29 cellular contexts compared by ENCODE assay signal in genomic region chr6:4322134-4322845, GRCh38.
DNase-seq lines count a peak whose midpoint lies in the region; ATAC-seq, FAIRE-seq and TF ChIP-seq lines count a peak whose summit lies in the region.
"Had no signal": no experiment of that assay in that cellular context is flagged by ENCODE, and none has a peak within 500 bp of the region (broad histone marks: within the 10 kb centered on the region; RNA-seq: fewer than 3 reads in every experiment).

No MANE protein-coding gene starts in this region.

- H2BK120ac ChIP-seq in H1 (replicated peaks; ENCODE audit: low read depth, low read length) (no peak overlapping the region), trophoblast cell (ENCODE audit: insufficient read depth, low read length, poor library complexity) (peak overlapping the region; percentile 90)

- H2AK5ac ChIP-seq in H1 (ENCODE audit: low read depth, low read length) (no peak overlapping the region), trophoblast cell (ENCODE audit: low read length) (peak overlapping the region; percentile 57)

- no peak for TF ChIP-seq EP300 in H1 (IDR thresholded peaks at IDR 0.05; ENCODE audit: borderline replicate concordance in 1 of 2, low read depth in 2 of 2, low read length in 2 of 2)

- 0 out of 2 replicates have a peak overlapping the region, but pooled peaks have one; percentile 40 for H2BK12ac ChIP-seq in H1 (ENCODE audit: low read depth, low read length)
- H2BK12ac ChIP-seq in trophoblast cell (ENCODE audit: low read length): peak overlapping the region; percentile 97

- no TSS peak for BruUV-seq in Calu3 (replicated peaks; lab: Mats Ljungman, UMichigan)

- no peak for TF ChIP-seq POLR2A in H1 (IDR thresholded peaks at IDR 0.05; ENCODE audit: control extremely low read depth in 1 of 2, low read depth in 2 of 2, low read length in 2 of 2)
- no peak for TF ChIP-seq POLR2A in body of pancreas (IDR thresholded peaks at IDR 0.05)
- TF ChIP-seq POLR2A in prostate gland (IDR thresholded peaks at IDR 0.05): no peak

- no peak overlapping the region for H3K14ac ChIP-seq in H1 (ENCODE audit: insufficient read length)
- peak overlapping the region; percentile 65 for H3K14ac ChIP-seq in trophoblast cell (ENCODE audit: low read length)

- H3K18ac ChIP-seq in H1 (ENCODE audit: extremely low read depth, low read length) (no peak overlapping the region), trophoblast cell (ENCODE audit: low read length) (peak overlapping the region; percentile 76)

- no peak overlapping the region for H3K4ac ChIP-seq in H1 (replicated peaks; ENCODE audit: insufficient read length, low read depth, low read length)
- peak overlapping the region; percentile 83 for H3K4ac ChIP-seq in trophoblast cell (ENCODE audit: low read depth, low read length)

- H3K36me3 ChIP-seq in H1 (ENCODE audit: control insufficient read depth in 2 of 4, insufficient read depth in 4 of 4, low read length in 3 of 4) (no peaks in the 10 kb centered on the region), trophoblast cell (ENCODE audit: control insufficient read depth in 1 of 2, insufficient read depth in 2 of 2, low read length in 2 of 2) (no peaks in the 10 kb centered on the region), body of pancreas (replicated peaks in 1 of 2; ENCODE audit: insufficient read depth in 1 of 2, low read depth in 2 of 2) (no peaks in the 10 kb centered on the region), prostate gland (no peaks in the 10 kb centered on the region)
- H3K36me3 ChIP-seq: BE2C, left ventricle myocardium inferior, stomach, tibial artery had no signal

- H3K9me3 Mint-ChIP-seq in Calu3 (ENCODE audit: low read depth, unreplicated experiment): no peaks in the 10 kb centered on the region
- H3K9me3 Mint-ChIP-seq: activated T-cell treated with anti-CD3 and anti-CD28 coated beads, Interleukin-2, amount 50 U/mL, for 4 hours; CD8-positive, alpha-beta memory T cell; central memory CD8-positive, alpha-beta T cell had no signal

- H3K9me3 ChIP-seq in H1 (ENCODE audit: insufficient read depth in 2 of 2, low read depth in 1 of 2, low read length in 1 of 2) (no peaks in the 10 kb centered on the region), trophoblast cell (ENCODE audit: insufficient read depth, low read depth, low read length) (no peaks in the 10 kb centered on the region), body of pancreas (no peaks in the 10 kb centered on the region), prostate gland (no peaks in the 10 kb centered on the region)
- H3K9me3 ChIP-seq: BE2C, left ventricle myocardium inferior, tibial artery had no signal

- H3K27ac Mint-ChIP-seq in Calu3 (ENCODE audit: unreplicated experiment): peak overlapping the region; percentile 2
- H3K27ac Mint-ChIP-seq: activated CD8-positive, alpha-beta memory T cell treated with anti-CD3 and anti-CD28 coated beads, Interleukin-2, amount 10 ng/mL, durations not matched to agents 7 days and 5 days; CD8-positive, alpha-beta memory T cell; naive B cell had no signal

- no peak overlapping the region for H4K12ac ChIP-seq in trophoblast cell (ENCODE audit: low read depth, low read length)

- intact Hi-C loops in Calu3 (cut with micrococcal nuclease; ENCODE audit: unreplicated experiment) (no loop called here), body of pancreas (cut with DNase I) (no loop called here), prostate gland (cut with DNase I) (no loop called here)

- H3K27me3 ChIP-seq in H1 (replicated peaks in 1 of 4; ENCODE audit: control insufficient read depth in 3 of 4, extremely low read depth in 1 of 4, insufficient read depth in 3 of 4, low read length in 3 of 4) (no peaks in the 10 kb centered on the region; a peak in 1 of 7 replicates), trophoblast cell (ENCODE audit: insufficient read depth, low read length) (no peaks in the 10 kb centered on the region), body of pancreas (no peaks in the 10 kb centered on the region), prostate gland (replicated peaks; ENCODE audit: insufficient read depth) (no peaks in the 10 kb centered on the region)
- H3K27me3 ChIP-seq: BE2C, stomach, tibial artery had no signal

- H3K23ac ChIP-seq in H1 (ENCODE audit: insufficient read length) (no peak overlapping the region), trophoblast cell (ENCODE audit: low read length) (no peak overlapping the region)

- no peak for TF ChIP-seq CTCF in Calu3 (IDR thresholded peaks at IDR 0.05; ENCODE audit: unreplicated experiment)
- no peak for TF ChIP-seq CTCF in H1 (IDR thresholded peaks at IDR 0.05; ENCODE audit: control extremely low read depth in 1 of 3, insufficient read depth in 1 of 3, low read depth in 1 of 3, low read length in 3 of 3)
- no peak for TF ChIP-seq CTCF in body of pancreas (IDR thresholded peaks at IDR 0.05)
- TF ChIP-seq CTCF in prostate gland (IDR thresholded peaks at IDR 0.05): no peak

- no peak overlapping the region for H3K4me3 Mint-ChIP-seq in Calu3 (ENCODE audit: low read depth, unreplicated experiment)
- H3K4me3 Mint-ChIP-seq: activated CD8-positive, alpha-beta memory T cell treated with anti-CD3 and anti-CD28 coated beads, Interleukin-2, amount 10 ng/mL, durations not matched to agents 7 days and 5 days; activated T-cell treated with anti-CD3 and anti-CD28 coated beads, Interleukin-2, amount 50 U/mL, for 4 hours; CD8-positive, alpha-beta memory T cell; central memory CD8-positive, alpha-beta T cell; mesothelial cell of epicardium; naive B cell had no signal

- H3K4me1 Mint-ChIP-seq in Calu3 (ENCODE audit: low read depth, unreplicated experiment): peaks cover 33% of the 10 kb centered on the region
- H3K4me1 Mint-ChIP-seq: activated CD8-positive, alpha-beta memory T cell treated with anti-CD3 and anti-CD28 coated beads, Interleukin-2, amount 10 ng/mL, durations not matched to agents 7 days and 5 days; CD8-positive, alpha-beta memory T cell; central memory CD8-positive, alpha-beta T cell had no signal

- no peak for TF ChIP-seq RAD21 in H1 (IDR thresholded peaks at IDR 0.05 in 1 of 2, conservative IDR thresholded peaks at IDR 0.05 in 1 of 2; ENCODE audit: low read depth in 2 of 2, low read length in 2 of 2)

- POLR2A ChIA-PET in H1 (lab: Charles Lee; ENCODE audit: partially characterized antibody): no interaction called here

- H3K9ac ChIP-seq in H1 (replicated peaks in 1 of 4; ENCODE audit: extremely low read depth in 1 of 4, low read depth in 3 of 4, low read length in 3 of 4) (no peak overlapping the region), trophoblast cell (ENCODE audit: low read length) (no peak overlapping the region)
- H3K9ac ChIP-seq: KMS-11 had no signal

- H3K23me2 ChIP-seq in H1 (ENCODE audit: low read depth, low read length): no peaks in the 10 kb centered on the region

- H3K4me3 ChIP-seq in H1 (ENCODE audit: extremely low read depth in 1 of 4, insufficient read depth in 2 of 4, low read depth in 3 of 4, low read length in 4 of 4) (no peak overlapping the region), trophoblast cell (ENCODE audit: low read depth, low read length) (no peak overlapping the region), body of pancreas (no peak overlapping the region), prostate gland (no peak overlapping the region)
- H3K4me3 ChIP-seq: left ventricle myocardium inferior, stomach, tibial artery had no signal

- ATAC-seq in body of pancreas: no peak
- ATAC-seq: activated CD8-positive, alpha-beta memory T cell treated with anti-CD3 and anti-CD28 coated beads, Interleukin-2, amount 10 ng/mL, durations not matched to agents 7 days and 5 days; activated T-cell treated with anti-CD3 and anti-CD28 coated beads, Interleukin-2, amount 50 U/mL, for 4 hours had no signal

- H4K91ac ChIP-seq in H1 (replicated peaks; ENCODE audit: insufficient read length, low read length): no peak overlapping the region
- H4K91ac ChIP-seq in trophoblast cell (ENCODE audit: low read depth, low read length): peak overlapping the region; percentile 92

- H4K5ac ChIP-seq in H1 (ENCODE audit: insufficient read length, low read depth, low read length): no peak overlapping the region

- no peak overlapping the region for H3K27ac ChIP-seq in H1 (ENCODE audit: low read depth, low read length)
- H3K27ac ChIP-seq in trophoblast cell (ENCODE audit: low read depth, low read length): peak overlapping the region; percentile 76
- H3K27ac ChIP-seq in body of pancreas: no peak overlapping the region
- no peak overlapping the region for H3K27ac ChIP-seq in prostate gland
- H3K27ac ChIP-seq: KMS-11, left ventricle myocardium inferior, stomach, tibial artery had no signal

- CTCF ChIA-PET in Calu3 (lab: Charles Lee) (interaction anchor here (0.7 kb wide), 1 partner anchor 681 kb away, joined by 3 read pairs; no protein-coding TSS in a partner anchor), H1 (lab: Charles Lee; ENCODE audit: partially characterized antibody) (no interaction called here)

- no peaks in the 10 kb centered on the region for H3K79me1 ChIP-seq in H1 (ENCODE audit: low read depth, low read length)
- H3K79me1 ChIP-seq in trophoblast cell (ENCODE audit: low read length): peaks cover 15% of the 10 kb centered on the region

- H4K8ac ChIP-seq in H1 (ENCODE audit: extremely low read depth, insufficient read depth, low read length) (no peak overlapping the region), trophoblast cell (ENCODE audit: low read depth, low read length) (peak overlapping the region; percentile 59)

- FAIRE-seq in H1 (lab: Jason Lieb, UNC): no peak
- FAIRE-seq: TTC549 had no signal

- H2BK20ac ChIP-seq in H1 (ENCODE audit: low read length): 0 out of 2 replicates have a peak overlapping the region, but pooled peaks have one; percentile 44

- H3K4me1 ChIP-seq in H1 (replicated peaks in 1 of 4; ENCODE audit: control insufficient read depth in 3 of 4, insufficient read depth in 4 of 4, low read length in 3 of 4) (peaks cover 0 to 9% (median 5%) of the 10 kb centered on the region in 4 experiments; a peak in 3 of 7 replicates), trophoblast cell (ENCODE audit: control insufficient read depth in 1 of 2, insufficient read depth in 2 of 2, low read length in 2 of 2) (peaks cover 7 to 17% of the 10 kb centered on the region in 2 experiments), body of pancreas (peaks cover 11% of the 10 kb centered on the region), prostate gland (replicated peaks) (no peaks in the 10 kb centered on the region)
- H3K4me1 ChIP-seq: BE2C had no signal

- H3K4me2 ChIP-seq in H1 (ENCODE audit: insufficient read depth in 1 of 2, low read depth in 2 of 2, low read length in 2 of 2): no peak overlapping the region
- no peak overlapping the region for H3K4me2 ChIP-seq in trophoblast cell (ENCODE audit: low read length)
- H3K4me2 ChIP-seq: KMS-11 had no signal

- DNase-seq in Calu3 (no peak), OCI-M1 (lab: John Stamatoyannopoulos, UW) (peak; percentile 48), H1 (ENCODE audit: low read depth in 1 of 2, low spot score in 2 of 2) (no peak), trophoblast cell (no peak), body of pancreas (no peak), kidney glomerular epithelial cell (lab: John Stamatoyannopoulos, UW) (no peak), NOMO-1 treated with dmso at 0.1 percent for 144 hours (lab: John Stamatoyannopoulos, UW; ENCODE audit: unreplicated experiment) (no peak), prostate gland (ENCODE audit: low spot score) (no peak)
- DNase-seq: activated CD4-positive, alpha-beta T cell treated with anti-CD3 and anti-CD28 coated beads, Interleukin-2, amount 50 U/mL, for 4 hours; activated CD8-positive, alpha-beta memory T cell treated with anti-CD3 and anti-CD28 coated beads, Interleukin-2, amount 10 ng/mL, durations not matched to agents 7 days and 5 days; activated T-cell treated with anti-CD3 and anti-CD28 coated beads, Interleukin-2, amount 50 U/mL, for 4 hours; BE2C; CD8-positive, alpha-beta memory T cell; dermis blood vessel endothelial cell; left ventricle myocardium inferior; MM.1S; naive B cell; NCI-H1417 treated with DMSO at 0.1 percent for 48 hours; NCI-H2107; NCI-H748 treated with DMSO at 0.1 percent for 48 hours; RPMI8226; stimulated activated CD4-positive, alpha-beta T cell treated with anti-CD3 and anti-CD28 coated beads, Interleukin-12 subunit alpha, Interleukin-12 subunit beta, amount 100 ng/mL, for 4 hours; stimulated activated CD4-positive, alpha-beta T cell treated with anti-CD3 and anti-CD28 coated beads, Interleukin-4, amount 100 ng/mL, for 1 hour; stomach had no signal

- H3K36me3 Mint-ChIP-seq in Calu3 (ENCODE audit: insufficient read depth, unreplicated experiment): peaks cover 4% of the 10 kb centered on the region
- H3K36me3 Mint-ChIP-seq: activated CD8-positive, alpha-beta memory T cell treated with anti-CD3 and anti-CD28 coated beads, Interleukin-2, amount 10 ng/mL, durations not matched to agents 7 days and 5 days; CD8-positive, alpha-beta memory T cell; mesothelial cell of epicardium; naive B cell had no signal

- no peaks in the 10 kb centered on the region for H4K20me1 ChIP-seq in H1 (replicated peaks in 1 of 2; ENCODE audit: control insufficient read depth in 1 of 2, insufficient read depth in 2 of 2, low read length in 2 of 2)

- no peak overlapping the region for H3K56ac ChIP-seq in H1 (replicated peaks; ENCODE audit: insufficient read length, low read depth, low read length)

- no peaks in the 10 kb centered on the region for H3K27me3 Mint-ChIP-seq in Calu3 (ENCODE audit: unreplicated experiment)

- 81% methylated on average over 6 of the region's 6 CpGs; no CpG with 5 or more reads in 1 of the 2 experiments for WGBS in H1 (ENCODE audit: extremely low coverage in 1 of 2, insufficient coverage in 1 of 2, insufficient read length in 1 of 2, insufficient replicate concordance in 2 of 2, low coverage in 1 of 2, low lambda C conversion rate in 2 of 2, missing lambda C conversion rate in 1 of 2), 2 experiments
- WGBS in trophoblast cell (ENCODE audit: extremely low coverage, insufficient coverage, insufficient read length): no CpG with 5 or more reads among the region's 6 CpGs
- WGBS in body of pancreas, 2 donors: 78 to 79% methylated on average over 6 of the region's 6 CpGs
- 59% methylated on average over 6 of the region's 6 CpGs for WGBS in prostate gland

- H2BK5ac ChIP-seq in H1 (ENCODE audit: low read depth, low read length): no peak overlapping the region
- H2BK5ac ChIP-seq in trophoblast cell (ENCODE audit: low read depth, low read length, poor library complexity): peak overlapping the region; percentile 80

- H3K79me2 ChIP-seq in H1 (ENCODE audit: control insufficient read depth in 1 of 2, insufficient read depth in 2 of 2, low read length in 2 of 2) (no peaks in the 10 kb centered on the region), trophoblast cell (ENCODE audit: control insufficient read depth, insufficient read depth, low read length, poor library complexity) (no peaks in the 10 kb centered on the region)

- H2BK15ac ChIP-seq in H1 (ENCODE audit: low read length): no peak overlapping the region

- H2AFZ ChIP-seq in H1 (ENCODE audit: low read length) (0 out of 2 replicates have a peak overlapping the region, but pooled peaks have one; percentile 30), trophoblast cell (ENCODE audit: insufficient read depth, low read length, poor library complexity) (no peak overlapping the region)
